Comparison of ENCODE assay signal across 1 cellular context in the genomic region with DNA sequence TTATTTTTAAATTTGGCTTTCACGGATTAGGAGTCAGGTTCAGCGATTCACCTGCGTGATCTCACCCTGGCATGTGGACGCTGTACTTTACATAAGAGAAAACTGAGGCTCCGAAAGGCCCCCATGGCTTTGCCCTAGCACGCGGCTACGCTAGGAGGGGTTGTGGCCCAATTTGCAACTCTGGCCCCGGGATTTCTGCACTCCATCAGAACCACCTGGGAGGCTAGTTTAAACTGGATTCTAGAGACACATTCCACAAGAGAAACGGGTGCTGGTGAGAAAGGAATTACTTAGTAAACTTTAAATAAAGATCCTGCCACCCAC.
TF ChIP-seq lines count a peak whose summit lies in the region.

No MANE protein-coding gene starts in this region.

TF ChIP-seq in HEK293T, 16 proteins besides CTCF, POLR2A, EP300 and RAD21 (continued from another document):
- no peak for TF ChIP-seq FOXM1 (IDR thresholded peaks at IDR 0.05; ENCODE audit: borderline replicate concordance)
- TF ChIP-seq HDGF (IDR thresholded peaks at IDR 0.05; ENCODE audit: borderline replicate concordance) = no peak
